ENCODE assay signal across 8 cellular contexts in the genomic region with DNA sequence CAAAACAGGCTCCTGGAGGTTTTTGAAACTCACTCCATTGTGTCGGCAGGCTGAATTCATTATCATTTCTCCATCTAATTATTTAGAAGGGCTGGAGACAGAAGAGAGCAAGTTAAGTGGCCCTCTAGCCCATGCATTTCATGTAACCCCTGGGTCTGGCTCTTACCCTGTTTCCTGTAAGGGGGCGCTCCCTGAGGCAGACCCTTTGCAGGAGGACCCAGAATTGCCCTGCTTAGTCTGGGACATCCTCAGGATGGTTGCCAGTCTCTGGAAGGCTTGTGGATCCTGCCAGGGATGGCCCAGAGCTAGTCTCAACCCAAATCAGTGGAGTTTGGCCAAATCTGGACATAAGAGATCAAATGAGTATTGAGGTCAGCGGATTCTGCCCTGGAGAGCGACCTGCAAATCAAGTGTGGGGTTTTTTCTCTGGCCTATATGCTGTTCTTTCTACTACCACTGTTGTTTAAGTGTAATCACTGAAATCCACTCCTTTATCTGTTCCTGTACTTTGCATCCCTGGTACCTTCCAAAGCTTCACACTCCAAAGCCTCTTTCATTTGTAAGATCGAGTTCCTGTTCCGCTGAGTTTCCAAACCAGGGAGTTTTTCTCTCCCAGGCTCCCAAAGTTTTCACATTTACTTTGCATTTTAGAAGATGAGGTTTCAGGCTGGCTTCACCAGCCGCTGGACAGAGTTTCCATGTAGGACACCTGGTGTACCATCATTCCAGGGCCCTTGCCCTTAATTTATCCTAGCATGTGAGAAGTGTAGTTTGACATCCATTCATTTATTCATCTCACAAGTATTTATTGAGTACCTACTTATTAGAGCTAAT. TPM values are rescaled to one million over a fixed set of nuclear protein-coding genes. Genes with fewer than 3 reads are reported as not detected.
DNase-seq lines count a peak whose midpoint lies in the region; ATAC-seq and TF ChIP-seq lines count a peak whose summit lies in the region.

No MANE protein-coding gene starts in this region.

- DNase-seq in left ventricle myocardium inferior (no peak), left cardiac atrium (no peak), vagina (ENCODE audit: extremely low spot score in 2 of 2) (no peak)
- no peak for DNase-seq in effector memory CD4-positive, alpha-beta T cell

- H3K4me1 Mint-ChIP-seq in nephron, result peaks cover 89% of the 10 kb centered on the region

- H3K4me3 ChIP-seq in left ventricle myocardium inferior (peak overlapping the region; percentile 74), vagina (no peak overlapping the region)
- H3K4me3 ChIP-seq in effector memory CD4-positive, alpha-beta T cell (ENCODE audit: insufficient read depth, low read depth, low read length, poor library complexity, severe bottlenecking), result no peak overlapping the region

- H3K27ac Mint-ChIP-seq in nephron, result peak overlapping the region; percentile 71 to 90 (median 90)

- H3K4me3 Mint-ChIP-seq in nephron, result peak overlapping the region; percentile 6 to 47 (median 10)

- no peak for TF ChIP-seq POLR2A in vagina (IDR thresholded peaks at IDR 0.05)

- H3K27ac ChIP-seq in left ventricle myocardium inferior (replicated peaks), result peak overlapping the region; percentile 100
- peak overlapping the region; percentile 54 for H3K27ac ChIP-seq in effector memory CD4-positive, alpha-beta T cell (ENCODE audit: insufficient read depth, low read length, poor library complexity, severe bottlenecking)
- peak overlapping the region; percentile 98 for H3K27ac ChIP-seq in vagina

- H3K4me1 ChIP-seq in left ventricle myocardium inferior (peaks cover 98% of the 10 kb centered on the region), vagina (peaks cover 92% of the 10 kb centered on the region)
- peaks cover 63% of the 10 kb centered on the region for H3K4me1 ChIP-seq in effector memory CD4-positive, alpha-beta T cell (ENCODE audit: control insufficient read depth, insufficient read depth, low read length, poor library complexity, severe bottlenecking)

- H3K36me3 ChIP-seq in left ventricle myocardium inferior (no peaks in the 10 kb centered on the region), vagina (no peaks in the 10 kb centered on the region)
- no peaks in the 10 kb centered on the region for H3K36me3 ChIP-seq in effector memory CD4-positive, alpha-beta T cell (ENCODE audit: control insufficient read depth, insufficient read depth, low read length)

- no peaks in the 10 kb centered on the region for H3K9me3 Mint-ChIP-seq in nephron

- no peak for ATAC-seq in left cardiac atrium
- no peak for ATAC-seq in HG03196 (IDR thresholded peaks at IDR 0.05; ENCODE audit: unreplicated experiment)
- no peak for ATAC-seq in GM21576 (IDR thresholded peaks at IDR 0.05; ENCODE audit: unreplicated experiment)
- ATAC-seq in GM19463 (IDR thresholded peaks at IDR 0.05; ENCODE audit: unreplicated experiment), result no peak

- intact Hi-C loops in left ventricle myocardium inferior (cut with micrococcal nuclease), result loop anchor here (10.0 kb wide), 1 partner anchor 595 kb away; no protein-coding TSS in a partner anchor
- intact Hi-C loops in left cardiac atrium (cut with DNase I), result loop anchor here in 1 of 2 donors (5.0 kb wide), 1 partner anchor 608 kb away; no protein-coding TSS in a partner anchor
- intact Hi-C loops in vagina (cut with DNase I), result loop anchor here (5.0 kb wide), 1 partner anchor 608 kb away; no protein-coding TSS in a partner anchor

- TF ChIP-seq CTCF in left ventricle myocardium inferior (IDR thresholded peaks at IDR 0.05; ENCODE audit: borderline replicate concordance), result no peak
- TF ChIP-seq CTCF in nephron (IDR thresholded peaks at IDR 0.05; ENCODE audit: unreplicated experiment in 3 of 3), result no peak
- no peak for TF ChIP-seq CTCF in vagina (IDR thresholded peaks at IDR 0.05)

- H3K9me3 ChIP-seq in left ventricle myocardium inferior (replicated peaks) (no peaks in the 10 kb centered on the region), vagina (no peaks in the 10 kb centered on the region)
- H3K9me3 ChIP-seq in effector memory CD4-positive, alpha-beta T cell (ENCODE audit: control insufficient read depth, low read length), result no peaks in the 10 kb centered on the region

- H3K27me3 ChIP-seq in left ventricle myocardium inferior (ENCODE audit: low read depth) (no peaks in the 10 kb centered on the region), vagina (no peaks in the 10 kb centered on the region)
- no peaks in the 10 kb centered on the region for H3K27me3 ChIP-seq in effector memory CD4-positive, alpha-beta T cell (replicated peaks; ENCODE audit: control insufficient read depth, insufficient read depth, low read length, poor library complexity, severe bottlenecking)

- H3K36me3 Mint-ChIP-seq in nephron (ENCODE audit: low read depth), result no peaks in the 10 kb centered on the region

- no peaks in the 10 kb centered on the region for H3K27me3 Mint-ChIP-seq in nephron (ENCODE audit: low read depth)

RNA-seq across cellular contexts. Expression of a gene that starts 6.3 kb away (rescaled TPM):
- total RNA-seq in left ventricle myocardium inferior (16.5 TPM), left cardiac atrium (10 to 100 TPM; 20.6 to 29.5 TPM), vagina (85.4 TPM)
